In genomic region chr12:25935355-25936144, GRCh38 we compare ENCODE assay signal across 1 cellular context.
TF ChIP-seq lines count a peak whose summit lies in the region.

No MANE protein-coding gene starts in this region.

TF ChIP-seq in A549, 52 proteins besides CTCF, POLR2A, EP300 and RAD21:
- no peak for TF ChIP-seq TFCP2L1 (CRISPR knock-in tag; IDR thresholded peaks at IDR 0.05)
- TF ChIP-seq, protein P1, sequence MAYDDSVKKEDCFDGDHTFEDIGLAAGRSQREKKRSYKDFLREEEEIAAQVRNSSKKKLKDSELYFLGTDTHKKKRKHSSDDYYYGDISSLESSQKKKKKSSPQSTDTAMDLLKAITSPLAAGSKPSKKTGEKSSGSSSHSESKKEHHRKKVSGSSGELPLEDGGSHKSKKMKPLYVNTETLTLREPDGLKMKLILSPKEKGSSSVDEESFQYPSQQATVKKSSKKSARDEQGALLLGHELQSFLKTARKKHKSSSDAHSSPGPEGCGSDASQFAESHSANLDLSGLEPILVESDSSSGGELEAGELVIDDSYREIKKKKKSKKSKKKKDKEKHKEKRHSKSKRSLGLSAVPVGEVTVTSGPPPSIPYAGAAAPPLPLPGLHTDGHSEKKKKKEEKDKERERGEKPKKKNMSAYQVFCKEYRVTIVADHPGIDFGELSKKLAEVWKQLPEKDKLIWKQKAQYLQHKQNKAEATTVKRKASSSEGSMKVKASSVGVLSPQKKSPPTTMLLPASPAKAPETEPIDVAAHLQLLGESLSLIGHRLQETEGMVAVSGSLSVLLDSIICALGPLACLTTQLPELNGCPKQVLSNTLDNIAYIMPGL (CRISPR knock-in tag; IDR thresholded peaks at IDR 0.05; ENCODE audit: borderline replicate concordance): no peak
- TF ChIP-seq, protein P2, sequence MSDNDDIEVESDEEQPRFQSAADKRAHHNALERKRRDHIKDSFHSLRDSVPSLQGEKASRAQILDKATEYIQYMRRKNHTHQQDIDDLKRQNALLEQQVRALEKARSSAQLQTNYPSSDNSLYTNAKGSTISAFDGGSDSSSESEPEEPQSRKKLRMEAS (IDR thresholded peaks at IDR 0.05): no peak
- TF ChIP-seq HOXB5 (CRISPR knock-in tag; IDR thresholded peaks at IDR 0.05): no peak
- no peak for TF ChIP-seq CBX2 (IDR thresholded peaks at IDR 0.05; ENCODE audit: borderline replicate concordance, low read depth)
- peak; percentile 43 for TF ChIP-seq MAFK (IDR thresholded peaks at IDR 0.05; ENCODE audit: partially characterized antibody)
